Comparison of ENCODE assay signal across 10 cellular contexts in genomic region chr5:15463231-15463630, GRCh38.
A peak's percentile ranks its signal among the peaks of the same experiment; 100 is the strongest.
DNase-seq lines count a peak whose midpoint lies in the region; ATAC-seq lines count a peak whose summit lies in the region.
"Had no signal": no experiment of that assay in that cellular context is flagged by ENCODE, and none has a peak within 500 bp of the region (broad histone marks: within the 10 kb centered on the region; RNA-seq: fewer than 3 reads in every experiment).

No MANE protein-coding gene starts in this region.

- ATAC-seq in GM21360 (IDR thresholded peaks at IDR 0.05; ENCODE audit: unreplicated experiment) = no peak

- DNase-seq in NCI-H510A treated with DMSO at 0.1 percent for 48 hours (lab: John Stamatoyannopoulos, UW) (peak; percentile 36), NCI-H510A (lab: John Stamatoyannopoulos, UW) (no peak), RKO (ENCODE audit: low spot score) (peak; percentile 27), fibroblast of peridontal ligament (ENCODE audit: extremely low read depth) (peak; percentile 49), skeletal muscle cell (ENCODE audit: low read depth) (peak; percentile 2), T-helper 9 cell (no peak), DMS153 treated with DMSO at 0.1 percent for 48 hours (lab: John Stamatoyannopoulos, UW; ENCODE audit: unreplicated experiment) (no peak)
- DNase-seq: activated CD4-positive, CD25-positive, alpha-beta regulatory T cell treated with anti-CD3 and anti-CD28 coated beads, Interleukin-2, amount 50 U/mL, for 72 hours; NCI-H2029 treated with DMSO at 0.1 percent for 48 hours had no signal

- H3K4me3 ChIP-seq in skeletal muscle cell (ENCODE audit: low read depth, low read length) = no peak overlapping the region

Comparison
In these comparisons a context has a peak if more than half of its experiments do, and no peak if none do; other contexts are left out.
1. DNase-seq: peak in NCI-H510A treated with DMSO at 0.1 percent for 48 hours (single experiment), RKO (single experiment), fibroblast of peridontal ligament (single experiment) and skeletal muscle cell (single experiment); none in NCI-H510A (single experiment), T-helper 9 cell (single experiment) and DMS153 treated with DMSO at 0.1 percent for 48 hours (single experiment).